Comparison of ENCODE assay signal across 1 cellular context in the genomic region with DNA sequence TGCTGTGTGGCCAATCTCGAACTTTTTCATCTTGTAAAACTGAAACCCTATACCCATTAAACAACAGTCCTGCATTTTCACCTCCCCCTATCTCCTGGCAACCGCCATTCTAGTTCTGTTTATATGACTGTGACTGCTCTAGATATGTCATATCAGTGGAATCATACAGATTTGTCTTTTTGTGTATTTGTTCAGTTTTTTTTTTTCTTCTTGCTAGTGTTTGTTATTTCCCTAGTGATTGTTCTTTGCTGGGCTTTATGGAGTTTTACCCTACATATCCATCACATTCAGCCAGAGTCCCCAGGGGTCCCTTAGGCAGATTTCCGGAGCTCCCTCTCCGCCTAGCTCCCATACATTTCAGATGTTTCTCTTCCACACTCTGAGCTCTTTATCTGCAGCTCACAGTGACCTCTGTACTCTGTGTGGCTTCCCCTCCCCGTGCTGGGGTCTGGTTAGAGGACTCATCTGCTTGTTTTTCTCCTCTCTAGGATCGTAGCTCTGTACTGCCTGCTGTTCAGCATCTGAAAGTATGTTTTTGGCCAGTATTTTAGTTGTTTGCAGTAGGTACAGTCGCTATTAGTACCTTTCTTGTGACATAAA.
TF ChIP-seq lines count a peak whose summit lies in the region.

No MANE protein-coding gene starts in this region.

TF ChIP-seq in H1, 55 proteins besides CTCF, POLR2A, EP300 and RAD21:
- TF ChIP-seq SAP30 (IDR thresholded peaks at IDR 0.05; ENCODE audit: insufficient read depth, insufficient replicate concordance, low read length) (no peak), TAF1 (IDR thresholded peaks at IDR 0.05; ENCODE audit: low read depth, low read length) (no peak), PHF8 (conservative IDR thresholded peaks at IDR 0.05; ENCODE audit: low read depth, low read length) (no peak), TAF7 (optimal IDR thresholded peaks at IDR 0.05; ENCODE audit: borderline replicate concordance, low read depth, low read length) (no peak), SP4 (IDR thresholded peaks at IDR 0.05; ENCODE audit: low read length) (no peak), BRCA1 (IDR thresholded peaks at IDR 0.05; ENCODE audit: low read depth, low read length) (no peak), JUN (IDR thresholded peaks at IDR 0.05; ENCODE audit: low read depth, low read length) (no peak), EZH2 (IDR thresholded peaks at IDR 0.05; ENCODE audit: low read depth, low read length, severe bottlenecking) (no peak), RFX5 (IDR thresholded peaks at IDR 0.05; ENCODE audit: borderline replicate concordance, low read depth, low read length) (no peak), JUND (IDR thresholded peaks at IDR 0.05; ENCODE audit: low read length) (no peak), RXRA (IDR thresholded peaks at IDR 0.05; ENCODE audit: insufficient read depth, low read depth, low read length) (no peak), CTBP2 (IDR thresholded peaks at IDR 0.05; ENCODE audit: borderline replicate concordance, insufficient read depth, insufficient read length, low read length) (no peak), ASH2L (IDR thresholded peaks at IDR 0.05; ENCODE audit: low read length) (no peak), SP2 (IDR thresholded peaks at IDR 0.05; ENCODE audit: low read length) (no peak)
- TF ChIP-seq, protein P1, sequence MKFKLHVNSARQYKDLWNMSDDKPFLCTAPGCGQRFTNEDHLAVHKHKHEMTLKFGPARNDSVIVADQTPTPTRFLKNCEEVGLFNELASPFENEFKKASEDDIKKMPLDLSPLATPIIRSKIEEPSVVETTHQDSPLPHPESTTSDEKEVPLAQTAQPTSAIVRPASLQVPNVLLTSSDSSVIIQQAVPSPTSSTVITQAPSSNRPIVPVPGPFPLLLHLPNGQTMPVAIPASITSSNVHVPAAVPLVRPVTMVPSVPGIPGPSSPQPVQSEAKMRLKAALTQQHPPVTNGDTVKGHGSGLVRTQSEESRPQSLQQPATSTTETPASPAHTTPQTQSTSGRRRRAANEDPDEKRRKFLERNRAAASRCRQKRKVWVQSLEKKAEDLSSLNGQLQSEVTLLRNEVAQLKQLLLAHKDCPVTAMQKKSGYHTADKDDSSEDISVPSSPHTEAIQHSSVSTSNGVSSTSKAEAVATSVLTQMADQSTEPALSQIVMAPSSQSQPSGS (IDR thresholded peaks at IDR 0.05; ENCODE audit: low read length): no peak
- TF ChIP-seq, protein P2, sequence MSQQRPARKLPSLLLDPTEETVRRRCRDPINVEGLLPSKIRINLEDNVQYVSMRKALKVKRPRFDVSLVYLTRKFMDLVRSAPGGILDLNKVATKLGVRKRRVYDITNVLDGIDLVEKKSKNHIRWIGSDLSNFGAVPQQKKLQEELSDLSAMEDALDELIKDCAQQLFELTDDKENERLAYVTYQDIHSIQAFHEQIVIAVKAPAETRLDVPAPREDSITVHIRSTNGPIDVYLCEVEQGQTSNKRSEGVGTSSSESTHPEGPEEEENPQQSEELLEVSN (IDR thresholded peaks at IDR 0.05): no peak
- TF ChIP-seq, protein P3, sequence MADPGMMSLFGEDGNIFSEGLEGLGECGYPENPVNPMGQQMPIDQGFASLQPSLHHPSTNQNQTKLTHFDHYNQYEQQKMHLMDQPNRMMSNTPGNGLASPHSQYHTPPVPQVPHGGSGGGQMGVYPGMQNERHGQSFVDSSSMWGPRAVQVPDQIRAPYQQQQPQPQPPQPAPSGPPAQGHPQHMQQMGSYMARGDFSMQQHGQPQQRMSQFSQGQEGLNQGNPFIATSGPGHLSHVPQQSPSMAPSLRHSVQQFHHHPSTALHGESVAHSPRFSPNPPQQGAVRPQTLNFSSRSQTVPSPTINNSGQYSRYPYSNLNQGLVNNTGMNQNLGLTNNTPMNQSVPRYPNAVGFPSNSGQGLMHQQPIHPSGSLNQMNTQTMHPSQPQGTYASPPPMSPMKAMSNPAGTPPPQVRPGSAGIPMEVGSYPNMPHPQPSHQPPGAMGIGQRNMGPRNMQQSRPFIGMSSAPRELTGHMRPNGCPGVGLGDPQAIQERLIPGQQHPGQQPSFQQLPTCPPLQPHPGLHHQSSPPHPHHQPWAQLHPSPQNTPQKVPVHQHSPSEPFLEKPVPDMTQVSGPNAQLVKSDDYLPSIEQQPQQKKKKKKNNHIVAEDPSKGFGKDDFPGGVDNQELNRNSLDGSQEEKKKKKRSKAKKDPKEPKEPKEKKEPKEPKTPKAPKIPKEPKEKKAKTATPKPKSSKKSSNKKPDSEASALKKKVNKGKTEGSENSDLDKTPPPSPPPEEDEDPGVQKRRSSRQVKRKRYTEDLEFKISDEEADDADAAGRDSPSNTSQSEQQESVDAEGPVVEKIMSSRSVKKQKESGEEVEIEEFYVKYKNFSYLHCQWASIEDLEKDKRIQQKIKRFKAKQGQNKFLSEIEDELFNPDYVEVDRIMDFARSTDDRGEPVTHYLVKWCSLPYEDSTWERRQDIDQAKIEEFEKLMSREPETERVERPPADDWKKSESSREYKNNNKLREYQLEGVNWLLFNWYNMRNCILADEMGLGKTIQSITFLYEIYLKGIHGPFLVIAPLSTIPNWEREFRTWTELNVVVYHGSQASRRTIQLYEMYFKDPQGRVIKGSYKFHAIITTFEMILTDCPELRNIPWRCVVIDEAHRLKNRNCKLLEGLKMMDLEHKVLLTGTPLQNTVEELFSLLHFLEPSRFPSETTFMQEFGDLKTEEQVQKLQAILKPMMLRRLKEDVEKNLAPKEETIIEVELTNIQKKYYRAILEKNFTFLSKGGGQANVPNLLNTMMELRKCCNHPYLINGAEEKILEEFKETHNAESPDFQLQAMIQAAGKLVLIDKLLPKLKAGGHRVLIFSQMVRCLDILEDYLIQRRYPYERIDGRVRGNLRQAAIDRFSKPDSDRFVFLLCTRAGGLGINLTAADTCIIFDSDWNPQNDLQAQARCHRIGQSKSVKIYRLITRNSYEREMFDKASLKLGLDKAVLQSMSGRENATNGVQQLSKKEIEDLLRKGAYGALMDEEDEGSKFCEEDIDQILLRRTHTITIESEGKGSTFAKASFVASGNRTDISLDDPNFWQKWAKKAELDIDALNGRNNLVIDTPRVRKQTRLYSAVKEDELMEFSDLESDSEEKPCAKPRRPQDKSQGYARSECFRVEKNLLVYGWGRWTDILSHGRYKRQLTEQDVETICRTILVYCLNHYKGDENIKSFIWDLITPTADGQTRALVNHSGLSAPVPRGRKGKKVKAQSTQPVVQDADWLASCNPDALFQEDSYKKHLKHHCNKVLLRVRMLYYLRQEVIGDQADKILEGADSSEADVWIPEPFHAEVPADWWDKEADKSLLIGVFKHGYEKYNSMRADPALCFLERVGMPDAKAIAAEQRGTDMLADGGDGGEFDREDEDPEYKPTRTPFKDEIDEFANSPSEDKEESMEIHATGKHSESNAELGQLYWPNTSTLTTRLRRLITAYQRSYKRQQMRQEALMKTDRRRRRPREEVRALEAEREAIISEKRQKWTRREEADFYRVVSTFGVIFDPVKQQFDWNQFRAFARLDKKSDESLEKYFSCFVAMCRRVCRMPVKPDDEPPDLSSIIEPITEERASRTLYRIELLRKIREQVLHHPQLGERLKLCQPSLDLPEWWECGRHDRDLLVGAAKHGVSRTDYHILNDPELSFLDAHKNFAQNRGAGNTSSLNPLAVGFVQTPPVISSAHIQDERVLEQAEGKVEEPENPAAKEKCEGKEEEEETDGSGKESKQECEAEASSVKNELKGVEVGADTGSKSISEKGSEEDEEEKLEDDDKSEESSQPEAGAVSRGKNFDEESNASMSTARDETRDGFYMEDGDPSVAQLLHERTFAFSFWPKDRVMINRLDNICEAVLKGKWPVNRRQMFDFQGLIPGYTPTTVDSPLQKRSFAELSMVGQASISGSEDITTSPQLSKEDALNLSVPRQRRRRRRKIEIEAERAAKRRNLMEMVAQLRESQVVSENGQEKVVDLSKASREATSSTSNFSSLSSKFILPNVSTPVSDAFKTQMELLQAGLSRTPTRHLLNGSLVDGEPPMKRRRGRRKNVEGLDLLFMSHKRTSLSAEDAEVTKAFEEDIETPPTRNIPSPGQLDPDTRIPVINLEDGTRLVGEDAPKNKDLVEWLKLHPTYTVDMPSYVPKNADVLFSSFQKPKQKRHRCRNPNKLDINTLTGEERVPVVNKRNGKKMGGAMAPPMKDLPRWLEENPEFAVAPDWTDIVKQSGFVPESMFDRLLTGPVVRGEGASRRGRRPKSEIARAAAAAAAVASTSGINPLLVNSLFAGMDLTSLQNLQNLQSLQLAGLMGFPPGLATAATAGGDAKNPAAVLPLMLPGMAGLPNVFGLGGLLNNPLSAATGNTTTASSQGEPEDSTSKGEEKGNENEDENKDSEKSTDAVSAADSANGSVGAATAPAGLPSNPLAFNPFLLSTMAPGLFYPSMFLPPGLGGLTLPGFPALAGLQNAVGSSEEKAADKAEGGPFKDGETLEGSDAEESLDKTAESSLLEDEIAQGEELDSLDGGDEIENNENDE (IDR thresholded peaks at IDR 0.05; ENCODE audit: insufficient replicate concordance, low read length): no peak
TF ChIP-seq in H1: peak in this region for 0.
